ENCODE assay signal across 9 cellular contexts in the genomic region with DNA sequence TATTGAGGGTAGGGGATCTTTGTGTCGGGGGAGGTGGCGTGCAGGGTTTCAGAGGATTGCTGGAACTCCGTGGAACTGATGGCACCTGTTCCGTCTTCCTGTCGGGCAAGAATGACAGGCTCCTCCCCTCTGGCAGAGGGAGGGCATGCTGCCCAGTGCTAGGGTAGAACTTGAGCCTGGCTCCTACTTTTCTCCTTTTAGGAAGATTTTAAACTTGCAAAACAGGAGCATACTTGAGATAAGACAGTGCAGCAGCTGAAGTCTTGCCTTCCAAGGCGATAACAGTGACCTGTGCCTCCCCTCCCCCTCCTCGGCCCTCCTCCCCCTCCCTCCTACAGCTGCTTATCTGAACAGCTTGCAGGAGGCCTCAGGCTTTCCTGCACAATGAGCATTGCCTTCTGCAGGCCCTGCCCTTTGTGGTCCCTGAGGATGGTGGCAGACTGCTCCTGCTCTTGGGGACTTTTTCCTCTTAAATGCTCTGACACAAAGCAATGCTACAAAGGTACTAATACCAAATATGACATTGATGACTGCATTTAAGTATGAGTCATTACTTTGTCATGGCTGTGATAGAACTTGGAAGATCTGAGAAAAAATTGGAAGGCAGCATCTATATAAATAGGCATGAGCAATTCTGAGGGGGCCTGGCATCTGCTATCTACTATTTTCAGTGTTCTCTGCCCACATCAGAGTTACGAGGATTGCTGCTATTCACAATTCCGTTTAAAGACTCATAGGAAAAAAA. TPM values are rescaled to one million over a fixed set of nuclear protein-coding genes. Genes with fewer than 3 reads are reported as not detected.
DNase-seq lines count a peak whose midpoint lies in the region; ATAC-seq, FAIRE-seq and TF ChIP-seq lines count a peak whose summit lies in the region.
"Had no signal": no experiment of that assay in that cellular context is flagged by ENCODE, and none has a peak within 500 bp of the region (broad histone marks: within the 10 kb centered on the region; RNA-seq: fewer than 3 reads in every experiment).

No MANE protein-coding gene starts in this region.

- H3K27me3 Mint-ChIP-seq in activated naive CD8-positive, alpha-beta T cell treated with anti-CD3 and anti-CD28 coated beads, Interleukin-2, amount 50 U/mL, for 24 hours, result peaks cover 4% of the 10 kb centered on the region

- H3K27ac Mint-ChIP-seq in activated naive CD8-positive, alpha-beta T cell treated with anti-CD3 and anti-CD28 coated beads, Interleukin-2, amount 50 U/mL, for 24 hours, result peak overlapping the region; percentile 67

- H2AK5ac ChIP-seq in trophoblast cell (ENCODE audit: low read length), result no peak overlapping the region

- peak overlapping the region; percentile 52 for H2BK5ac ChIP-seq in trophoblast cell (ENCODE audit: low read depth, low read length, poor library complexity)

- peak overlapping the region; percentile 42 for H4K8ac ChIP-seq in trophoblast cell (ENCODE audit: low read depth, low read length)

- ATAC-seq in activated naive CD8-positive, alpha-beta T cell treated with anti-CD3 and anti-CD28 coated beads, Interleukin-2, amount 50 U/mL, for 24 hours, result peak; percentile 74
- no peak for ATAC-seq in GM21528 (IDR thresholded peaks at IDR 0.05; ENCODE audit: low FRiP score, unreplicated experiment)

- H3K4me1 Mint-ChIP-seq in activated naive CD8-positive, alpha-beta T cell treated with anti-CD3 and anti-CD28 coated beads, Interleukin-2, amount 50 U/mL, for 24 hours, result peaks cover 40% of the 10 kb centered on the region

- H3K4me2 ChIP-seq in trophoblast cell (ENCODE audit: low read length), result peak overlapping the region; percentile 78

- no peak overlapping the region for H3K23ac ChIP-seq in trophoblast cell (ENCODE audit: low read length)

- DNase-seq in GM12892 (ENCODE audit: insufficient read length), result no peak
- DNase-seq in NCI-H526 treated with DMSO at 0.1 percent for 48 hours (lab: John Stamatoyannopoulos, UW), result peak; percentile 65
- DNase-seq in activated naive CD8-positive, alpha-beta T cell treated with anti-CD3 and anti-CD28 coated beads, Interleukin-2, amount 50 U/mL, for 24 hours, result peak; percentile 56
- no peak for DNase-seq in right atrium auricular region (ENCODE audit: low spot score)
- peak; percentile 58 to 69 for DNase-seq in trophoblast cell
- DNase-seq in activated gamma-delta T cell (lab: John Stamatoyannopoulos, UW), result no peak
- DNase-seq in midbrain (lab: John Stamatoyannopoulos, UW), result no peak

- TF ChIP-seq CTCF in right atrium auricular region (IDR thresholded peaks at IDR 0.05), result no peak

- H2BK12ac ChIP-seq in trophoblast cell (ENCODE audit: low read length), result no peak overlapping the region

- no peak for TF ChIP-seq POLR2A in GM12892 (IDR thresholded peaks at IDR 0.05; ENCODE audit: low read depth, low read length)

- H3K36me3 Mint-ChIP-seq in activated naive CD8-positive, alpha-beta T cell treated with anti-CD3 and anti-CD28 coated beads, Interleukin-2, amount 50 U/mL, for 24 hours (ENCODE audit: low read depth), result no peaks in the 10 kb centered on the region

- H3K27ac ChIP-seq in right atrium auricular region, result peak overlapping the region; percentile 95 to 97
- peak overlapping the region; percentile 95 for H3K27ac ChIP-seq in trophoblast cell (ENCODE audit: low read depth, low read length)

- H3K9me3 ChIP-seq in right atrium auricular region, result no peaks in the 10 kb centered on the region
- peaks cover 3% of the 10 kb centered on the region for H3K9me3 ChIP-seq in trophoblast cell (ENCODE audit: insufficient read depth, low read depth, low read length)

- H3K4me1 ChIP-seq in right atrium auricular region (peaks cover 0 to 41% of the 10 kb centered on the region in 2 donors), trophoblast cell (ENCODE audit: control insufficient read depth in 1 of 2, insufficient read depth in 2 of 2, low read length in 2 of 2) (peaks cover 7 to 22% of the 10 kb centered on the region in 2 experiments)

- peak overlapping the region; percentile 59 for H3K9ac ChIP-seq in trophoblast cell (ENCODE audit: low read length)

- H3K4me3 Mint-ChIP-seq in activated naive CD8-positive, alpha-beta T cell treated with anti-CD3 and anti-CD28 coated beads, Interleukin-2, amount 50 U/mL, for 24 hours, result peak overlapping the region; percentile 86

- H3K79me2 ChIP-seq in trophoblast cell (ENCODE audit: control insufficient read depth, insufficient read depth, low read length, poor library complexity), result peaks cover 19% of the 10 kb centered on the region

- peak overlapping the region; percentile 24 for H3K4ac ChIP-seq in trophoblast cell (ENCODE audit: low read depth, low read length)

- H3K4me3 ChIP-seq in right atrium auricular region (peak overlapping the region; percentile 79 to 84), trophoblast cell (ENCODE audit: low read depth, low read length) (peak overlapping the region; percentile 99)

- no peak overlapping the region for H2BK120ac ChIP-seq in trophoblast cell (ENCODE audit: insufficient read depth, low read length, poor library complexity)

- no peak overlapping the region for H2AFZ ChIP-seq in trophoblast cell (ENCODE audit: insufficient read depth, low read length, poor library complexity)

- H3K18ac ChIP-seq in trophoblast cell (ENCODE audit: low read length), result peak overlapping the region; percentile 52

- H3K14ac ChIP-seq in trophoblast cell (ENCODE audit: low read length), result no peak overlapping the region

- H3K27me3 ChIP-seq in right atrium auricular region (no peaks in the 10 kb centered on the region), trophoblast cell (ENCODE audit: insufficient read depth, low read length) (no peaks in the 10 kb centered on the region)

- no CpG with 5 or more reads among the region's 9 CpGs for WGBS in trophoblast cell (ENCODE audit: extremely low coverage, insufficient coverage, insufficient read length)

- FAIRE-seq in GM12892 (lab: Jason Lieb, UNC), result peak; percentile 38

- no peak overlapping the region for H4K12ac ChIP-seq in trophoblast cell (ENCODE audit: low read depth, low read length)

- H4K91ac ChIP-seq in trophoblast cell (ENCODE audit: low read depth, low read length), result no peak overlapping the region

- H3K36me3 ChIP-seq in right atrium auricular region, result peaks cover 20% of the 10 kb centered on the region
- H3K36me3 ChIP-seq in trophoblast cell (ENCODE audit: control insufficient read depth in 1 of 2, insufficient read depth in 2 of 2, low read length in 2 of 2), result peaks cover 12 to 16% of the 10 kb centered on the region in 2 experiments

- no peaks in the 10 kb centered on the region for H3K9me3 Mint-ChIP-seq in activated naive CD8-positive, alpha-beta T cell treated with anti-CD3 and anti-CD28 coated beads, Interleukin-2, amount 50 U/mL, for 24 hours

- peaks cover 38% of the 10 kb centered on the region for H3K79me1 ChIP-seq in trophoblast cell (ENCODE audit: low read length)

RNA-seq across cellular contexts. Expression of a gene that starts 1.9 kb away (rescaled TPM):
- polyA plus RNA-seq in GM12892 (2012; ENCODE audit: missing spikeins), result 0.68 TPM
- 100 to 1,000 TPM in 1 of 2 donors, 10 to 100 TPM in 1; 80.0 to 294 TPM for total RNA-seq in right atrium auricular region
- 140 and 155 TPM in 2 replicates for polyA plus RNA-seq in trophoblast cell (2013)
- total RNA-seq: SK-MEL-5 had no signal

Comparison
In these comparisons a context has a peak if more than half of its experiments do, and no peak if none do; other contexts are left out.
1. DNase-seq: peak in NCI-H526 treated with DMSO at 0.1 percent for 48 hours (single experiment), activated naive CD8-positive, alpha-beta T cell treated with anti-CD3 and anti-CD28 coated beads, Interleukin-2, amount 50 U/mL, for 24 hours (single experiment) and trophoblast cell (2 of 2); none in GM12892 (single experiment), right atrium auricular region (single experiment), activated gamma-delta T cell (single experiment) and midbrain (single experiment).